8 cellular contexts compared by ENCODE assay signal in the genomic region with DNA sequence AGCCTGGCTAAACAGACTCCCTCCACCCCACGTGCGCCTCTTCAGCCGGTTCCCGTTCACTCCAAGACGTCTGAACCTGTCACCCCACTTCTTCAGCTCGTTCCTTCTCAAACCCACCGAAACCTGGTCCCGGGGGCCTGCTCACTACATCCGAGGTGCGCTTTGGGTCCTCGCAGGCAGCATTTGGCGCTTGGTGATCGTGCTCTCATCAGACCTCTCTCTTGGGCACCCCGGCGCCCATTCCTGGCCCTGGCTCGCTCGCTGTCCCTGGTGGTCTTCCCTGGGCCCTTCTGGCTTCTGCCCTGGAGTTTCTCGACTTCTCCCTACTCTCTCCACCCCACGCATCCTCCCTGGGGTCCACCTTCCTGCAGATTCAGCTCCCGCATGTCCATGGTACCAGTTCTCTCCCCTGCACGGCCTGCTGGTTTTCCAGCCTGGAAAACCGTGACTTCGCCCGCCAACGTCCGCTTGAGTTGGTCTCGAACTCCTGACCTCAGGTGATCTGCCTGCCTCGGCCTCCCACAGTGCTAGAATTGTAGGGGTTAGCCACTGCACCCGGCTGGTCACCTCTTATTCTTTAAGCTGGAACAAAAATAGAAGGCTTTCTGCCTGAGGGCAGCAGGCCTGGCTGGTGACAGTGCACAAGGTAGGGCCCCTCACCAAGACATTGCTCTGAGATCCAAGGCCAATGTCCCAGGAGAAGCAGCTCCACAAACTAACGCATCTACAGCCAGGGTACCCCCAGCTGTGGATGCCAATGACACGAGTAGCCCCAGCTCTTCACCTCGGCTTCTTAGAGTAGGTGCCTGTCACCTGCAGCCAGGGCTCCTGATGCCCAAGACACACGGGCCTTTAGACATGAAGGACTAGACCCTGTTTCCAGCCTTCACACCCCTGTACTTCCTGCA. TPM values are rescaled to one million over a fixed set of nuclear protein-coding genes. Genes with fewer than 3 reads are reported as not detected.
DNase-seq lines count a peak whose midpoint lies in the region; ATAC-seq and TF ChIP-seq lines count a peak whose summit lies in the region.

No MANE protein-coding gene starts in this region.

- H3K27me3 ChIP-seq in SJCRH30, result no peaks in the 10 kb centered on the region

- no peaks in the 10 kb centered on the region for H3K36me3 ChIP-seq in SJCRH30

- TF ChIP-seq CTCF in fibroblast of mammary gland (conservative IDR thresholded peaks at IDR 0.05; ENCODE audit: control insufficient read depth, insufficient read depth, low read depth, low read length), result no peak
- TF ChIP-seq CTCF in retinal pigment epithelial cell (conservative IDR thresholded peaks at IDR 0.05; ENCODE audit: low read depth, low read length), result no peak

- DNase-seq in SJCRH30 (no peak), fibroblast of mammary gland (ENCODE audit: low read depth) (no peak), retinal pigment epithelial cell (ENCODE audit: low read depth) (no peak), NCI-H1417 treated with DMSO at 0.1 percent for 48 hours (lab: John Stamatoyannopoulos, UW) (no peak)
- no peak for DNase-seq in stimulated activated CD4-positive, alpha-beta T cell treated with anti-CD3 and anti-CD28 coated beads, Interleukin-2, amount 100 ng/mL, for 48 hours

- peaks cover 4% of the 10 kb centered on the region; the same call in 1 of the 2 replicates for H3K4me1 ChIP-seq in SJCRH30

- no peaks in the 10 kb centered on the region for H3K9me3 ChIP-seq in SJCRH30 (replicated peaks)

- H3K27ac ChIP-seq in SJCRH30, result peak overlapping the region; percentile 32; the same call in 1 of the 2 replicates

- peak; percentile 4 for ATAC-seq in GM18870 (IDR thresholded peaks at IDR 0.05; ENCODE audit: unreplicated experiment)
- ATAC-seq in HG03095 (IDR thresholded peaks at IDR 0.05; ENCODE audit: unreplicated experiment), result no peak
- ATAC-seq in HG02884 (IDR thresholded peaks at IDR 0.05; ENCODE audit: unreplicated experiment), result no peak

- peak overlapping the region; percentile 78 for H3K4me3 ChIP-seq in SJCRH30
- H3K4me3 ChIP-seq in fibroblast of mammary gland (ENCODE audit: control insufficient read depth, low read depth, low read length), result peak overlapping the region; percentile 40
- H3K4me3 ChIP-seq in retinal pigment epithelial cell (ENCODE audit: low read length), result peak overlapping the region; percentile 36

RNA-seq across cellular contexts. Expression of gene MEAK7, which starts 1.0 kb away (rescaled TPM):
- total RNA-seq in SJCRH30 (2014; rRNA removed; shearing (Covaris generic)), result 4.8 and 5.1 TPM in 2 replicates
